ENCODE assay signal across 8 cellular contexts in genomic region chr7:139341058-139341775, GRCh38. TPM values are rescaled to one million over a fixed set of nuclear protein-coding genes. Genes with fewer than 3 reads are reported as not detected.
DNase-seq lines count a peak whose midpoint lies in the region; ATAC-seq and TF ChIP-seq lines count a peak whose summit lies in the region.

Gene FMC1 (plus strand): TSS chr7:139341337. CDS start chr7:139341385, 48 bp downstream.

- ATAC-seq in GM19324 (IDR thresholded peaks at IDR 0.05; ENCODE audit: low FRiP score, unreplicated experiment) (peak; percentile 47), HG03460 (IDR thresholded peaks at IDR 0.05; ENCODE audit: unreplicated experiment) (peak; percentile 63)

- peaks cover 1 to 4% of the 10 kb centered on the region in 2 donors for H3K36me3 Mint-ChIP-seq in CD14-positive monocyte
- peaks cover 24% of the 10 kb centered on the region for H3K36me3 Mint-ChIP-seq in dendritic cell treated with granulocyte-macrophage colony-stimulating factor and Interleukin-4, amounts not matched to agents 40 ng/mL and 50 ng/mL, for 4 days (ENCODE audit: low read depth)

- TF ChIP-seq CTCF in CD14-positive monocyte (IDR thresholded peaks at IDR 0.05) (peak; percentile 40), liver (IDR thresholded peaks at IDR 0.05; ENCODE audit: low read depth, low read length, missing input control) (peak; percentile 29)

- peaks cover 0 to 7% (median 0%) of the 10 kb centered on the region in 3 donors for H3K27me3 Mint-ChIP-seq in CD14-positive monocyte (ENCODE audit: low read depth in 3 of 3)
- no peaks in the 10 kb centered on the region for H3K27me3 Mint-ChIP-seq in dendritic cell treated with granulocyte-macrophage colony-stimulating factor and Interleukin-4, amounts not matched to agents 40 ng/mL and 50 ng/mL, for 4 days

- TF ChIP-seq RAD21 in liver (IDR thresholded peaks at IDR 0.05): no peak

- no peaks in the 10 kb centered on the region for H3K9me3 ChIP-seq in liver (ENCODE audit: control insufficient read depth in 4 of 4, low read length in 3 of 4)

- H3K9me3 Mint-ChIP-seq in CD14-positive monocyte: peaks cover 3 to 10% (median 7%) of the 10 kb centered on the region in 7 donors
- H3K9me3 Mint-ChIP-seq in dendritic cell treated with granulocyte-macrophage colony-stimulating factor and Interleukin-4, amounts not matched to agents 40 ng/mL and 50 ng/mL, for 4 days: no peaks in the 10 kb centered on the region

- H3K27ac ChIP-seq in liver (ENCODE audit: low read depth in 1 of 2, low read length in 2 of 2): peak within 1 kb of the TSS; percentile 100

- under 1% methylated on average over 54 of the region's 54 CpGs for WGBS in liver

- peak within 1 kb of the TSS; percentile 73 to 90 (median 88) for H3K4me3 ChIP-seq in liver (ENCODE audit: low read depth in 1 of 3, low read length in 3 of 3)

- peak within 1 kb of the TSS; percentile 97 to 99 (median 99) for H3K27ac Mint-ChIP-seq in CD14-positive monocyte
- peak within 1 kb of the TSS; percentile 100 for H3K27ac Mint-ChIP-seq in dendritic cell treated with granulocyte-macrophage colony-stimulating factor and Interleukin-4, amounts not matched to agents 40 ng/mL and 50 ng/mL, for 4 days

- no peaks in the 10 kb centered on the region for H3K27me3 ChIP-seq in liver (ENCODE audit: control insufficient read depth in 4 of 4, insufficient read depth in 4 of 4, low read length in 3 of 4)

- peak within 1 kb of the TSS; percentile 92 to 93 for H3K4me3 Mint-ChIP-seq in CD14-positive monocyte
- peak within 1 kb of the TSS; percentile 86 for H3K4me3 Mint-ChIP-seq in dendritic cell treated with granulocyte-macrophage colony-stimulating factor and Interleukin-4, amounts not matched to agents 40 ng/mL and 50 ng/mL, for 4 days

- H3K9ac ChIP-seq in liver (ENCODE audit: low read depth in 1 of 2, low read length in 2 of 2): peak within 1 kb of the TSS; percentile 96 to 100

- peak; percentile 88 for DNase-seq in CD14-positive monocyte (ENCODE audit: low spot score)
- peak; percentile 70 for DNase-seq in NCI-H524 treated with DMSO at 0.1 percent for 48 hours (lab: John Stamatoyannopoulos, UW)
- DNase-seq in activated CD4-positive, alpha-beta T cell treated with anti-CD3 and anti-CD28 coated beads, Interleukin-2, amount 50 U/mL, for 1 hour: peak; percentile 76
- DNase-seq in stimulated activated CD4-positive, alpha-beta T cell treated with anti-CD3 and anti-CD28 coated beads, Interleukin-4, amount 100 ng/mL, for 1 hour: peak; percentile 76

- H3K4me1 Mint-ChIP-seq in CD14-positive monocyte: peaks cover 11% of the 10 kb centered on the region
- peaks cover 28% of the 10 kb centered on the region for H3K4me1 Mint-ChIP-seq in dendritic cell treated with granulocyte-macrophage colony-stimulating factor and Interleukin-4, amounts not matched to agents 40 ng/mL and 50 ng/mL, for 4 days (ENCODE audit: low read depth)

- peaks cover 0 to 5% (median 4%) of the 10 kb centered on the region in 4 donors for H3K36me3 ChIP-seq in liver (ENCODE audit: control insufficient read depth in 4 of 4, insufficient read depth in 3 of 4, low read depth in 1 of 4, low read length in 3 of 4)

- H3K4me1 ChIP-seq in liver (ENCODE audit: control insufficient read depth in 4 of 4, insufficient read depth in 4 of 4, low read length in 3 of 4): peaks cover 0 to 12% (median 6%) of the 10 kb centered on the region in 4 donors

- intact Hi-C loops in CD14-positive monocyte (cut with micrococcal nuclease): loop anchor here in 1 of 2 donors (2.0 to 10.0 kb wide), 3 partner anchors 20 to 226 kb away; partner anchors contain the start of gene UBN2
- intact Hi-C loops in dendritic cell treated with granulocyte-macrophage colony-stimulating factor and Interleukin-4, amounts not matched to agents 40 ng/mL and 50 ng/mL, for 4 days (cut with micrococcal nuclease): loop anchor here (1.0 to 2.0 kb wide), 3 partner anchors 18 to 232 kb away; partner anchors contain the start of genes LUC7L2, UBN2 and ZC3HAV1

TF ChIP-seq in liver, 16 proteins besides CTCF, POLR2A, EP300 and RAD21:
- TF ChIP-seq TAF1 (conservative IDR thresholded peaks at IDR 0.05): peak; percentile 62
- peak; percentile 22 for TF ChIP-seq YY1 (IDR thresholded peaks at IDR 0.05)
- peak in 1 of 2 donors; percentile 5 for TF ChIP-seq RXRA (IDR thresholded peaks at IDR 0.05)
- TF ChIP-seq, protein P1, sequence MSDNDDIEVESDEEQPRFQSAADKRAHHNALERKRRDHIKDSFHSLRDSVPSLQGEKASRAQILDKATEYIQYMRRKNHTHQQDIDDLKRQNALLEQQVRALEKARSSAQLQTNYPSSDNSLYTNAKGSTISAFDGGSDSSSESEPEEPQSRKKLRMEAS (IDR thresholded peaks at IDR 0.05): peak; percentile 28
- no peak for TF ChIP-seq HNF4A (conservative IDR thresholded peaks at IDR 0.05)
- TF ChIP-seq ZBTB33 (IDR thresholded peaks at IDR 0.05): no peak
- TF ChIP-seq REST (IDR thresholded peaks at IDR 0.05): peak; percentile 66
- TF ChIP-seq HNF4G (IDR thresholded peaks at IDR 0.05): no peak
- TF ChIP-seq GABPA (IDR thresholded peaks at IDR 0.05 in 1 of 2, conservative IDR thresholded peaks at IDR 0.05 in 1 of 2): no peak
- no peak for TF ChIP-seq SP1 (IDR thresholded peaks at IDR 0.05)
- TF ChIP-seq, protein P2, sequence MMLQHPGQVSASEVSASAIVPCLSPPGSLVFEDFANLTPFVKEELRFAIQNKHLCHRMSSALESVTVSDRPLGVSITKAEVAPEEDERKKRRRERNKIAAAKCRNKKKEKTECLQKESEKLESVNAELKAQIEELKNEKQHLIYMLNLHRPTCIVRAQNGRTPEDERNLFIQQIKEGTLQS (IDR thresholded peaks at IDR 0.05): no peak
- TF ChIP-seq EGR1 (IDR thresholded peaks at IDR 0.05; ENCODE audit: low read depth in 2 of 2): no peak
- TF ChIP-seq NR2F2 (IDR thresholded peaks at IDR 0.05): no peak
- TF ChIP-seq FOXA2 (IDR thresholded peaks at IDR 0.05): no peak
- TF ChIP-seq FOXA1 (IDR thresholded peaks at IDR 0.05): no peak
- TF ChIP-seq JUND (IDR thresholded peaks at IDR 0.05): no peak

RNA-seq across cellular contexts. Expression of gene FMC1, which starts in this region (rescaled TPM):
- polyA plus RNA-seq in CD14-positive monocyte (10 to 100 TPM; 39.0 to 39.4 TPM), liver (10 to 100 TPM; 10.0 to 76.3 TPM)
- 10 to 100 TPM in 1 of 2 donors, 1 to 10 TPM in 1; 5.5 to 11.1 TPM for total RNA-seq in liver

Comparison
In these comparisons a context has a peak if more than half of its experiments do, and no peak if none do; other contexts are left out.
1. Peak in every context shown above with its lines: DNase-seq, ATAC-seq, H3K4me3 ChIP-seq and H3K27ac ChIP-seq.